In genomic region chr6:161378115-161378514, GRCh38 we compare ENCODE assay signal across 34 cellular contexts.
"Had no signal": no experiment of that assay in that cellular context is flagged by ENCODE, and none has a peak within 500 bp of the region (broad histone marks: within the 10 kb centered on the region; RNA-seq: fewer than 3 reads in every experiment).

No MANE protein-coding gene starts in this region.

- DNase-seq: Karpas-422, Kasumi-1, MG63, MM.1S, MV-4-11, NCI-H1048, NCI-H1092, NCI-H1092 treated with DMSO at 0.1 percent for 48 hours, NCI-H1105, NCI-H1105 treated with DMSO at 0.1 percent for 48 hours, NCI-H1417, NCI-H1417 treated with DMSO at 0.1 percent for 48 hours, NCI-H1436, NCI-H1436 treated with DMSO at 0.1 percent for 48 hours, NCI-H146, NCI-H1694, NCI-H1694 treated with DMSO at 0.1 percent for 48 hours, NCI-H187, NCI-H187 treated with DMSO at 0.1 percent for 48 hours, NCI-H1930, NCI-H2029 treated with DMSO at 0.1 percent for 48 hours, NCI-H2081, NCI-H2081 treated with DMSO at 0.1 percent for 48 hours, NCI-H2107, NCI-H2171, NCI-H2171 treated with DMSO at 0.1 percent for 48 hours, NCI-H2227 treated with DMSO at 0.1 percent for 48 hours, NCI-H226, NCI-H345, NCI-H446, NCI-H446 treated with DMSO at 0.1 percent for 48 hours, NCI-H510A, NCI-H510A treated with DMSO at 0.1 percent for 48 hours, NCI-H524 had no signal

- H3K36me3 ChIP-seq: MG63 had no signal

- H3K4me3 ChIP-seq: MG63 had no signal

- H3K9me3 ChIP-seq: MG63 had no signal

- H3K27me3 ChIP-seq: MG63 had no signal
